In the genomic region with DNA sequence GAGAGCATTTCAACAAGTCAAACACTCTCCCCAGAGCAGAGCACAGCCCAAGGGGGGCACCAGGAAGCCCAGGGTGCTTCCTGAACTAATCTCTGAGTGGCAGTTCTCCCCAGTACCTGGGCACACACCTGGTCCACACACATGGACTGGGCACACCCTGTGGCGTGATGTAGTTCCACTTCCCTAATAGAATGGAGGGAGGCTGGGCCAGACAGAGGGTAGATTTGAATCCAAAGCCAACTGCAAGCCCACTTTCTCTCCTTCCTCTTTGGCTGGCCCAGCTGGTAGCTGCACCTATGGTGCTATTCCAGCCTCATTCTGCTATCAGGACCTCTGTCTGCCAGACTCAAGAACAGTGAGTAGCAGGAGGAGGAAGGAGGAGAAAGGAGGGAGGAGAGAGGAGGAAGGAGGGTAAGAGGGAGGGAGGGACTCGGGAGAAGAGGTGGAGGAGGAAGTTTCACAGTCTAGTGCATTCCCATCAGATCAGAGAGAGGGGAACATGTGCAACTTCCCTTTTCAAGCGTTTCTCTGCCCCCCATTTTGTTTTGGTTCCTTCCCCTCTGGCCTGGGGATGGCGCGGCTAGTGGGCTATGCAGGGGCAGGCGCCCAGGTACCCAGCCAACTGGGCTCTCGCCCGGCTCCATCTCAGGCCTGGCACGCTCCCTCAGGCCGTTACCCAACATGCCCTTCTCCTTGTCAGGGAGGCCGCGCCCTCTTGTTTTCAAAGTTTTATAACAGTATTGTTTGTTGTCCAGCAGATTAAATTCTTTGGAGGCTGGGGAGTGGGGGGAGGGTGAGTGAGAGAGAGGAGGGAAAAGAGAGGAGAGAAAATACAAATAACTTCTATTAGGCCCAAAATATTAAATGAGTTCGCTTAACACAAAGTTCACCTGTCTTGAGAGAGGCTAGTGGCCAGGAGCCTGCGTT, we compare ENCODE assay signal across 8 cellular contexts. TPM values are rescaled to one million over a fixed set of nuclear protein-coding genes. Genes with fewer than 3 reads are reported as not detected.
DNase-seq lines count a peak whose midpoint lies in the region; ATAC-seq and TF ChIP-seq lines count a peak whose summit lies in the region.

No MANE protein-coding gene starts in this region.

- H3K9me3 Mint-ChIP-seq in MCF 10A (ENCODE audit: unreplicated experiment), result no peaks in the 10 kb centered on the region

- CTCF ChIA-PET in MCF 10A (lab: Yijun Ruan, JAX), result interaction anchor here (0.5 to 5.6 kb wide), 14 partner anchors 10 to 1598 kb away, joined by 3 to 59 read pairs (median 10); no protein-coding TSS in a partner anchor

- peak overlapping the region; percentile 4; the same call in 1 of the 2 replicates for H2AFZ ChIP-seq in MM.1S (ENCODE audit: low read length)

- H3K79me2 ChIP-seq in MM.1S (ENCODE audit: low read length), result peaks cover 72% of the 10 kb centered on the region

- peak overlapping the region; percentile 95 for H3K27ac Mint-ChIP-seq in MCF 10A (ENCODE audit: low read depth, unreplicated experiment)

- H3K27me3 ChIP-seq in MM.1S (replicated peaks; ENCODE audit: insufficient read depth, low read length), result no peaks in the 10 kb centered on the region

- no peaks in the 10 kb centered on the region for H4K20me1 ChIP-seq in MM.1S (ENCODE audit: insufficient read depth, low read length)

- no peak for ATAC-seq in GM21381 (IDR thresholded peaks at IDR 0.05; ENCODE audit: unreplicated experiment)
- ATAC-seq in GM19324 (IDR thresholded peaks at IDR 0.05; ENCODE audit: low FRiP score, unreplicated experiment), result no peak
- no peak for ATAC-seq in GM21717 (IDR thresholded peaks at IDR 0.05; ENCODE audit: unreplicated experiment)

- H3K36me3 Mint-ChIP-seq in MCF 10A (ENCODE audit: insufficient read depth, unreplicated experiment), result peaks cover 97% of the 10 kb centered on the region

- intact Hi-C loops in MCF 10A (cut with micrococcal nuclease), result no loop called here

- H3F3A ChIP-seq in MM.1S (ENCODE audit: insufficient read depth, low read length), result peaks cover 45% of the 10 kb centered on the region

- no TSS peak for BruUV-seq in MCF 10A (replicated peaks; lab: Mats Ljungman, UMichigan)

- H3K4me2 ChIP-seq in MM.1S (ENCODE audit: low read depth, low read length), result peak overlapping the region; percentile 91

- no peaks in the 10 kb centered on the region for H3K27me3 Mint-ChIP-seq in MCF 10A (ENCODE audit: insufficient read depth, unreplicated experiment)

- DNase-seq in MM.1S (peak; percentile 54), MCF 10A (ENCODE audit: unreplicated experiment) (no peak), midbrain (lab: John Stamatoyannopoulos, UW) (peak; percentile 76), NCI-H2171 treated with DMSO at 0.1 percent for 48 hours (lab: John Stamatoyannopoulos, UW) (no peak)

- no peaks in the 10 kb centered on the region for H3K9me2 ChIP-seq in MM.1S (replicated peaks; ENCODE audit: insufficient read depth, low read length)

- H3K9me3 ChIP-seq in MM.1S (replicated peaks; ENCODE audit: insufficient read depth, low read length), result no peaks in the 10 kb centered on the region

- H3K9ac ChIP-seq in MM.1S (ENCODE audit: low read length), result peak overlapping the region; percentile 46

- peaks cover 55% of the 10 kb centered on the region for H3K4me1 ChIP-seq in MM.1S (ENCODE audit: low read length)

- POLR2A ChIA-PET in MCF 10A (lab: Yijun Ruan, JAX), result interaction anchor here (0.6 to 5.5 kb wide), 15 partner anchors 8 to 1845 kb away, joined by 3 to 102 read pairs (median 5); a partner anchor contains a TSS

- peak overlapping the region; percentile 71 for H3K27ac ChIP-seq in 22Rv1
- H3K27ac ChIP-seq in MM.1S (ENCODE audit: low read length), result peak overlapping the region; percentile 83

- peaks cover 69% of the 10 kb centered on the region for H3K4me1 Mint-ChIP-seq in MCF 10A (ENCODE audit: insufficient read depth, unreplicated experiment)

- H3K4me3 ChIP-seq in MM.1S (ENCODE audit: low read length), result peak overlapping the region; percentile 33

- TF ChIP-seq CTCF in 22Rv1 (IDR thresholded peaks at IDR 0.05) (no peak), MM.1S (IDR thresholded peaks at IDR 0.05; ENCODE audit: low read length) (no peak), MCF 10A (IDR thresholded peaks at IDR 0.05; ENCODE audit: unreplicated experiment) (no peak)

- peak overlapping the region; percentile 32 for H3K4me3 Mint-ChIP-seq in MCF 10A (ENCODE audit: unreplicated experiment)

- H3K36me3 ChIP-seq in MM.1S (replicated peaks; ENCODE audit: insufficient read depth, low read length), result peaks cover 19% of the 10 kb centered on the region

RNA-seq across cellular contexts. Expression of a gene that starts 55.8 kb away (rescaled TPM):
- 181 and 184 TPM in 2 replicates for total RNA-seq in MCF 10A (2022)

Comparison
In these comparisons a context has a peak if more than half of its experiments do, and no peak if none do; other contexts are left out.
1. DNase-seq: peak in MM.1S (single experiment) and midbrain (single experiment); none in MCF 10A (single experiment) and NCI-H2171 treated with DMSO at 0.1 percent for 48 hours (single experiment).